ENCODE assay signal across 23 cellular contexts in the genomic region with DNA sequence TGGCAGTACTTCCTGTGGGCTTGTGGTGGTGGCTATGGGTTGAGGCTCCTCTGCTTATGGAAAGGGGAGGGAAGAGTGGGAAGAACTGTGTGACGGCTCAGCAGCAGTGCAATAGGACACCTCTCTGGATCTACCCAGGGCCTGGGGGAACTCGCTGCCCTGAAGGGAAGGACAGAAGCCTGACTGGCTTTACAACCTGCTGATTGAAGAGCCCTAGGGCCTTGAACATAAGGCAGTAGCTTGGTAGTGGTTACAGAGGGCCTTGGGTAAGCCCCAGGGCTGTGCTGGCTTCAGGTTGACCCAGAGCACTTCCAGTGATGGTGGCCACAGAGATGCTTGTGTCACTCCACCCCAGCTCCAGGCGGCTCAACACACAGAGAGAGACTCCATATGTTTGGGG. TPM values are rescaled to one million over a fixed set of nuclear protein-coding genes. Genes with fewer than 3 reads are reported as not detected.
"Had no signal": no experiment of that assay in that cellular context is flagged by ENCODE, and none has a peak within 500 bp of the region (broad histone marks: within the 10 kb centered on the region; RNA-seq: fewer than 3 reads in every experiment).

No MANE protein-coding gene starts in this region.

- H3K4me1 ChIP-seq: heart left ventricle, left lung, lower lobe of right lung, pancreas, suprapubic skin, thyroid gland, upper lobe of left lung, uterus had no signal

- H3K36me3 ChIP-seq: heart left ventricle, left lung, lower lobe of right lung, pancreas, suprapubic skin, thyroid gland, upper lobe of left lung, uterus had no signal

- H3K9me3 ChIP-seq: heart left ventricle, left lung, lower lobe of right lung, pancreas, suprapubic skin, thyroid gland, upper lobe of left lung, uterus had no signal

- H3K4me3 ChIP-seq: heart left ventricle, left lung, lower lobe of right lung, pancreas, smooth muscle cell, suprapubic skin, thyroid gland, upper lobe of left lung, uterus had no signal

- DNase-seq: effector memory CD4-positive, alpha-beta T cell; heart left ventricle; hippocampal formation; left lung; lower lobe of right lung; mesenchymal stem cell; naive thymus-derived CD4-positive, alpha-beta T cell; occipital lobe; pancreas; right cardiac atrium; stimulated activated CD4-positive, alpha-beta T cell treated with anti-CD3 and anti-CD28 coated beads, Interleukin-2, amount 100 ng/mL, for 48 hours; stimulated activated naive CD8-positive, alpha-beta T cell treated with anti-CD3 and anti-CD28 coated beads, Interleukin-15, Interleukin-2, amounts not matched to agents 100 U/mL and 50 U/mL, for 24 hours; thyroid gland; upper lobe of left lung; uterus had no signal

- H3K27ac ChIP-seq: heart left ventricle, left lung, lower lobe of right lung, pancreas, suprapubic skin, thyroid gland, upper lobe of left lung, uterus had no signal

- ATAC-seq: esophagus mucosa; heart left ventricle; left lung; lower lobe of right lung; naive thymus-derived CD4-positive, alpha-beta T cell; pancreas; right cardiac atrium; stimulated activated naive CD8-positive, alpha-beta T cell treated with anti-CD3 and anti-CD28 coated beads, Interleukin-15, Interleukin-2, amounts not matched to agents 100 U/mL and 50 U/mL, for 24 hours had no signal

- H3K4me2 ChIP-seq: smooth muscle cell had no signal

- FAIRE-seq: endometrium, frontal cortex, islet of Langerhans, pancreas had no signal

- H3K27me3 ChIP-seq: heart left ventricle, left lung, suprapubic skin, thyroid gland, upper lobe of left lung, uterus had no signal

RNA-seq across cellular contexts. Expression of gene CCIN, which starts 5.5 kb away (rescaled TPM):
- total RNA-seq: esophagus mucosa, frontal cortex, occipital lobe, progenitor cell of endocrine pancreas, suprapubic skin had no signal
- polyA plus RNA-seq: neural cell had no signal
